Comparison of ENCODE assay signal across 13 cellular contexts in the genomic region with DNA sequence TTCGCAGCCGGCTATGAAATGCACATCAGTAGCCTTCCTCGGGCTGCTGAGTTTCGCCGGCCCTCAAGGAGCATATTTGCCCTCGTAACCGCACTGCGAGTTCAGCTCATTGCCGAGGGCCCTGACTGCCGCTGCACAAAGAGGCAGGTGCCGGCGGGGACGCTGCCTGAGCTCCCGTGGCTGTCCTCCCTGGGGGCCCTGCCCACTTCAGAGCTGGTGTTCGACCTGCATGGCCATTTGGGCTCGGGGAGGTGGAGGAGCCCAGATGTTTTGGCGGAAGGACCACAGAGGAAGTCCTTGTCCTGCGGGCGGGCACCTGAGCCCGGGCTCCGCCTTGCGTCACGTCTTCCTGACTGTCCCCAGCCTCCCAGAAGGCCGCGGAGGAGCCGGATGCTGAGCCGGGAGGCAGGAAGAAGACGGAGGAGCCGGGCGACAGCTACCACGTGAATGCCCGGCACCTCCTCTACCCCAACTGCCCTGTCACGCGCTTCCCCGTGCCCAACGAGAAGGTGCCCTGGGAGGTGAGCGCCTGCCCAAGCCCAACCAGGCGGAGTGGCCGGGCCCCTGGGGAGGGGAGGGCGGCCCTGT. TPM values are rescaled to one million over a fixed set of nuclear protein-coding genes. Genes with fewer than 3 reads are reported as not detected.
DNase-seq lines count a peak whose midpoint lies in the region; ATAC-seq and TF ChIP-seq lines count a peak whose summit lies in the region.
"Had no signal": no experiment of that assay in that cellular context is flagged by ENCODE, and none has a peak within 500 bp of the region (broad histone marks: within the 10 kb centered on the region; RNA-seq: fewer than 3 reads in every experiment).

No MANE protein-coding gene starts in this region.

- 62 to 72% (median 62%) methylated on average over 38 to 40 of the region's 40 CpGs for WGBS in psoas muscle, 3 donors

- TF ChIP-seq CTCF in dorsolateral prefrontal cortex (IDR thresholded peaks at IDR 0.05 in 54 of 56, conservative IDR thresholded peaks at IDR 0.05 in 2 of 56; ENCODE audit: low read depth in 1 of 56, partially characterized antibody in 56 of 56): no peak
- no peak for TF ChIP-seq CTCF in psoas muscle (IDR thresholded peaks at IDR 0.05)

- H3K27me3 ChIP-seq in dorsolateral prefrontal cortex: no peaks in the 10 kb centered on the region
- H3K27me3 ChIP-seq in psoas muscle (ENCODE audit: insufficient read depth in 3 of 3, low read length in 2 of 3): peaks cover 0 to 24% (median 0%) of the 10 kb centered on the region in 3 donors

- ATAC-seq in psoas muscle (no peak), GM19455 (IDR thresholded peaks at IDR 0.05; ENCODE audit: unreplicated experiment) (no peak), GM21367 (IDR thresholded peaks at IDR 0.05; ENCODE audit: unreplicated experiment) (no peak), HG02970 (IDR thresholded peaks at IDR 0.05; ENCODE audit: low FRiP score, unreplicated experiment) (no peak)
- ATAC-seq: gastroesophageal sphincter had no signal

- peaks cover 10% of the 10 kb centered on the region for H3K9me3 ChIP-seq in psoas muscle

- no peak overlapping the region for H3K27ac ChIP-seq in dorsolateral prefrontal cortex
- H3K27ac ChIP-seq in psoas muscle: no peak overlapping the region
- H3K27ac ChIP-seq: gastroesophageal sphincter had no signal

- H3K4me1 ChIP-seq in psoas muscle: no peaks in the 10 kb centered on the region
- H3K4me1 ChIP-seq: gastroesophageal sphincter had no signal

- DNase-seq in NCI-H1417 (lab: John Stamatoyannopoulos, UW) (peak in 2 of 3 experiments; percentile 31 to 48), NCI-H1417 treated with DMSO at 0.1 percent for 48 hours (lab: John Stamatoyannopoulos, UW) (no peak), NCI-H345 (lab: John Stamatoyannopoulos, UW) (peak; percentile 86), dorsolateral prefrontal cortex (peak in 7 of 10 donors; percentile 2 to 42 (median 33)), psoas muscle (peak in 1 of 2 donors; percentile 27)
- DNase-seq: 8988T, amniotic stem cell, DMS53, NCI-H1092 had no signal

- H3K4me3 ChIP-seq in dorsolateral prefrontal cortex: peak overlapping the region in 1 of 59 donors; percentile 8
- H3K4me3 ChIP-seq in psoas muscle: peak overlapping the region; percentile 22

- intact Hi-C loops in dorsolateral prefrontal cortex (cut with DNase I): no loop called here
- intact Hi-C loops in psoas muscle (cut with DNase I): no loop called here

- no peaks in the 10 kb centered on the region for H3K36me3 ChIP-seq in psoas muscle (ENCODE audit: insufficient read depth in 1 of 2, low read depth in 1 of 2)
- H3K36me3 ChIP-seq: gastroesophageal sphincter had no signal

RNA-seq across cellular contexts. Expression of a gene that starts 29.9 kb away (rescaled TPM):
- total RNA-seq in dorsolateral prefrontal cortex (1 to 10 TPM in 42 of 120 experiments, under 1 TPM in 78; 0.15 to 4.1 (median 0.88) TPM), psoas muscle (1 to 10 TPM in 1 of 4 donors, under 1 TPM in 3; 0.13 to 1.1 (median 0.23) TPM)
- under 1 TPM; 0.08 to 0.29 (median 0.08) TPM for polyA plus RNA-seq in psoas muscle
